22 cellular contexts compared by ENCODE assay signal in the genomic region with DNA sequence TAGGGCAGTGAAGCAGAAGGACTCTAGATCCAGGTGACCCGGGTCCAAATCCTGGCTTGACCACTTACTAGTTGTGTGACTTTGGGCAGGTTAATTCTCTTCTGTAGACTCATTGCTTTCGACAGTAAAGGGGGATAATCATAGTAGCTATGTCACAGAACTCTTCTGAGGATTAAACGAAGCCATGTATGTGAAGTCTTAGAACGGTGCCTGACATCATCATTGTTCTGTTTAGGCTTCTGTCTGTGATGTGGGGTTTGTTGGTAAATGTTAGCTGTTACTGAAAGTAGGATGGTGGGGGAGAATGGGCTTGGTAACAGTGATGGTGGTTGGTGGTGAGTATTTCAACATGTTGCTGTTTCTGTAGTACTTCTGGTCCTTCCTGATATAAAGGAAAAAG.
DNase-seq lines count a peak whose midpoint lies in the region; ATAC-seq, FAIRE-seq and TF ChIP-seq lines count a peak whose summit lies in the region.
"Had no signal": no experiment of that assay in that cellular context is flagged by ENCODE, and none has a peak within 500 bp of the region (broad histone marks: within the 10 kb centered on the region; RNA-seq: fewer than 3 reads in every experiment).

No MANE protein-coding gene starts in this region.

- peak overlapping the region; percentile 99 for H3K27ac Mint-ChIP-seq in chondrocyte (ENCODE audit: unreplicated experiment)
- no peak overlapping the region for H3K27ac Mint-ChIP-seq in stimulated activated naive CD8-positive, alpha-beta T cell treated with anti-CD3 and anti-CD28 coated beads, Interleukin-15, amount 100 ng/mL, for 72 hours
- H3K27ac Mint-ChIP-seq: activated CD8-positive, alpha-beta T cell treated with anti-CD3 and anti-CD28 coated beads for 36 hours; activated naive CD4-positive, alpha-beta T cell treated with anti-CD3 and anti-CD28 coated beads, Interleukin-2, amount 10 ng/mL, durations not matched to agents 7 days and 5 days; activated T-cell treated with anti-CD3 and anti-CD28 coated beads, Interleukin-2, amount 50 U/mL, for 24 hours; CD8-positive, alpha-beta memory T cell had no signal

- H3F3A ChIP-seq in smooth muscle cell (ENCODE audit: low read depth) = no peaks in the 10 kb centered on the region

- H3K9me3 Mint-ChIP-seq in chondrocyte (ENCODE audit: low read depth) = no peaks in the 10 kb centered on the region
- H3K9me3 Mint-ChIP-seq in stimulated activated naive CD8-positive, alpha-beta T cell treated with anti-CD3 and anti-CD28 coated beads, Interleukin-15, amount 100 ng/mL, for 72 hours = no peaks in the 10 kb centered on the region
- H3K9me3 Mint-ChIP-seq: activated CD8-positive, alpha-beta T cell treated with anti-CD3 and anti-CD28 coated beads for 36 hours; activated naive CD4-positive, alpha-beta T cell treated with anti-CD3 and anti-CD28 coated beads, Interleukin-2, amount 10 ng/mL, durations not matched to agents 7 days and 5 days; activated T-cell treated with anti-CD3 and anti-CD28 coated beads, Interleukin-2, amount 50 U/mL, for 24 hours; CD8-positive, alpha-beta memory T cell had no signal

- H3K9ac ChIP-seq in smooth muscle cell (ENCODE audit: low read depth) = no peak overlapping the region

- peak; percentile 67 for FAIRE-seq in HTR-8/SVneo (lab: Jason Lieb, UNC)
- FAIRE-seq: colon, endometrium had no signal

- TF ChIP-seq CTCF in chondrocyte (IDR thresholded peaks at IDR 0.05) (no peak), smooth muscle cell (IDR thresholded peaks at IDR 0.05; ENCODE audit: borderline replicate concordance, insufficient read depth, poor library complexity, severe bottlenecking) (no peak)

- H3K36me3 ChIP-seq in smooth muscle cell (ENCODE audit: low read depth) = no peaks in the 10 kb centered on the region
- H3K36me3 ChIP-seq in H7 (replicated peaks; ENCODE audit: control insufficient read depth, insufficient read depth, low read length) = peaks cover 3% of the 10 kb centered on the region

- H4K20me1 ChIP-seq in smooth muscle cell (ENCODE audit: low read depth) = peaks cover 71% of the 10 kb centered on the region

- no peaks in the 10 kb centered on the region for H3K9me3 ChIP-seq in smooth muscle cell (replicated peaks; ENCODE audit: low read depth)
- H3K9me3 ChIP-seq: right atrium auricular region had no signal

- WGBS in smooth muscle cell (ENCODE audit: low lambda C conversion rate) = 47% methylated on average over 4 of the region's 4 CpGs

- no peak for ATAC-seq in stimulated activated naive CD8-positive, alpha-beta T cell treated with anti-CD3 and anti-CD28 coated beads, Interleukin-15, amount 100 ng/mL, for 72 hours
- ATAC-seq: activated CD8-positive, alpha-beta T cell treated with anti-CD3 and anti-CD28 coated beads for 36 hours had no signal

- H3K79me2 ChIP-seq in smooth muscle cell (ENCODE audit: low read depth) = peaks cover 62% of the 10 kb centered on the region
- H3K79me2 ChIP-seq: hepatocyte had no signal

- no peak for DNase-seq in HTR-8/SVneo (ENCODE audit: insufficient read length, low spot score)
- no peak for DNase-seq in chondrocyte (ENCODE audit: low spot score)
- no peak for DNase-seq in smooth muscle cell (lab: John Stamatoyannopoulos, UW; ENCODE audit: unreplicated experiment)
- no peak for DNase-seq in DMS53 (lab: John Stamatoyannopoulos, UW)
- no peak for DNase-seq in HUDEP-2 (lab: John Stamatoyannopoulos, UW; ENCODE audit: unreplicated experiment in 76 of 76)
- DNase-seq in H7 = no peak
- DNase-seq in stimulated activated naive CD8-positive, alpha-beta T cell treated with anti-CD3 and anti-CD28 coated beads, Interleukin-15, amount 100 ng/mL, for 72 hours = no peak
- DNase-seq: activated CD4-positive, CD25-positive, alpha-beta regulatory T cell; activated CD8-positive, alpha-beta T cell treated with anti-CD3 and anti-CD28 coated beads for 36 hours; activated naive CD4-positive, alpha-beta T cell treated with anti-CD3 and anti-CD28 coated beads, Interleukin-2, amount 10 ng/mL, durations not matched to agents 7 days and 5 days; activated T-cell treated with anti-CD3 and anti-CD28 coated beads, Interleukin-2, amount 50 U/mL, for 24 hours; CD8-positive, alpha-beta memory T cell; DMS79; NCI-H1105; NCI-H2107; NCI-H510A treated with DMSO at 0.1 percent for 48 hours; T1000 had no signal

- H3K4me1 ChIP-seq in smooth muscle cell (ENCODE audit: low read depth) = peaks cover 45% of the 10 kb centered on the region

- H3K27ac ChIP-seq in layer of hippocampus (ENCODE audit: low read depth, low read length) (peak overlapping the region; percentile 84), smooth muscle cell (ENCODE audit: low read depth) (peak overlapping the region; percentile 14)
- H3K27ac ChIP-seq: hepatocyte, right atrium auricular region had no signal

- peaks cover 96% of the 10 kb centered on the region for H3K4me1 Mint-ChIP-seq in chondrocyte (ENCODE audit: low read depth)
- no peaks in the 10 kb centered on the region for H3K4me1 Mint-ChIP-seq in stimulated activated naive CD8-positive, alpha-beta T cell treated with anti-CD3 and anti-CD28 coated beads, Interleukin-15, amount 100 ng/mL, for 72 hours
- H3K4me1 Mint-ChIP-seq: activated naive CD4-positive, alpha-beta T cell treated with anti-CD3 and anti-CD28 coated beads, Interleukin-2, amount 10 ng/mL, durations not matched to agents 7 days and 5 days; CD8-positive, alpha-beta memory T cell had no signal

- H3K27me3 Mint-ChIP-seq in chondrocyte (ENCODE audit: low read depth) = no peaks in the 10 kb centered on the region
- peaks cover 57% of the 10 kb centered on the region for H3K27me3 Mint-ChIP-seq in stimulated activated naive CD8-positive, alpha-beta T cell treated with anti-CD3 and anti-CD28 coated beads, Interleukin-15, amount 100 ng/mL, for 72 hours

- peaks cover 34% of the 10 kb centered on the region for H3K36me3 Mint-ChIP-seq in chondrocyte (ENCODE audit: low read depth)
- H3K36me3 Mint-ChIP-seq: activated naive CD4-positive, alpha-beta T cell treated with anti-CD3 and anti-CD28 coated beads, Interleukin-2, amount 10 ng/mL, durations not matched to agents 7 days and 5 days; CD8-positive, alpha-beta memory T cell had no signal

- H3K27me3 ChIP-seq in layer of hippocampus (ENCODE audit: control insufficient read depth, insufficient read depth, low read length) (no peaks in the 10 kb centered on the region), smooth muscle cell (ENCODE audit: low read depth) (no peaks in the 10 kb centered on the region), H7 (ENCODE audit: control insufficient read depth, insufficient read depth, low read length) (no peaks in the 10 kb centered on the region)
- H3K27me3 ChIP-seq: hepatocyte, right atrium auricular region had no signal

- no peak overlapping the region for H3K4me2 ChIP-seq in smooth muscle cell
- H3K4me2 ChIP-seq: hepatocyte had no signal

- no peak overlapping the region for H2AFZ ChIP-seq in smooth muscle cell (ENCODE audit: low read depth)
- H2AFZ ChIP-seq: hepatocyte had no signal

- H3K4me3 Mint-ChIP-seq in chondrocyte (ENCODE audit: unreplicated experiment) = peak overlapping the region; percentile 80
- H3K4me3 Mint-ChIP-seq in stimulated activated naive CD8-positive, alpha-beta T cell treated with anti-CD3 and anti-CD28 coated beads, Interleukin-15, amount 100 ng/mL, for 72 hours = no peak overlapping the region
- H3K4me3 Mint-ChIP-seq: activated CD8-positive, alpha-beta T cell treated with anti-CD3 and anti-CD28 coated beads for 36 hours; activated naive CD4-positive, alpha-beta T cell treated with anti-CD3 and anti-CD28 coated beads, Interleukin-2, amount 10 ng/mL, durations not matched to agents 7 days and 5 days; activated T-cell treated with anti-CD3 and anti-CD28 coated beads, Interleukin-2, amount 50 U/mL, for 24 hours; CD8-positive, alpha-beta memory T cell had no signal

- H3K4me3 ChIP-seq in smooth muscle cell (no peak overlapping the region), H7 (ENCODE audit: insufficient read depth, low read depth, low read length) (no peak overlapping the region)
- H3K4me3 ChIP-seq: hepatocyte, right atrium auricular region had no signal
